Comparison of ENCODE assay signal across 16 cellular contexts in genomic region chr12:9333129-9333528, GRCh38.
"Had no signal": no experiment of that assay in that cellular context is flagged by ENCODE, and none has a peak within 500 bp of the region (broad histone marks: within the 10 kb centered on the region; RNA-seq: fewer than 3 reads in every experiment).

No MANE protein-coding gene starts in this region.

- H3K4me1 Mint-ChIP-seq: mesothelial cell of epicardium had no signal

- H3K4me3 Mint-ChIP-seq: effector memory CD8-positive, alpha-beta T cell; memory B cell; mesothelial cell of epicardium; natural killer cell; neural progenitor cell had no signal

- H3K4me1 ChIP-seq: left ventricle myocardium inferior, lower lobe of right lung, neural progenitor cell, right atrium auricular region had no signal

- H3K36me3 Mint-ChIP-seq: natural killer cell had no signal

- H3K27me3 Mint-ChIP-seq: effector memory CD8-positive, alpha-beta T cell; memory B cell had no signal

- ATAC-seq: effector memory CD8-positive, alpha-beta T cell; gastroesophageal sphincter; left cardiac atrium; lower lobe of right lung; natural killer cell had no signal

- H3K27me3 ChIP-seq: esophagus squamous epithelium, gastroesophageal sphincter, neural progenitor cell, ovary, right atrium auricular region had no signal

- H3K36me3 ChIP-seq: esophagus squamous epithelium, gastroesophageal sphincter, left ventricle myocardium inferior, lower lobe of right lung, neural progenitor cell, ovary, right atrium auricular region had no signal

- DNase-seq: effector memory CD8-positive, alpha-beta T cell; esophagus squamous epithelium; kidney; left cardiac atrium; left ventricle myocardium inferior; lower lobe of right lung; natural killer cell; ovary; stimulated activated CD4-positive, alpha-beta T cell treated with anti-CD3 and anti-CD28 coated beads, Interleukin-12 subunit alpha, Interleukin-12 subunit beta, amount 100 ng/mL, for 4 hours; stimulated activated naive CD4-positive, alpha-beta T cell treated with Interleukin-2 at 50 U/mL for 16 hours; trophoblast cell had no signal

- H3K27ac ChIP-seq: gastroesophageal sphincter, left ventricle myocardium inferior, lower lobe of right lung, neural progenitor cell, ovary, right atrium auricular region had no signal

- H3K4me3 ChIP-seq: esophagus squamous epithelium, gastroesophageal sphincter, left ventricle myocardium inferior, lower lobe of right lung, neural progenitor cell, ovary, right atrium auricular region had no signal

- H3K9me3 ChIP-seq: ovary had no signal

- H3K27ac Mint-ChIP-seq: memory B cell, mesothelial cell of epicardium, natural killer cell had no signal
